ENCODE assay signal across 1 cellular context in genomic region chr17:80191720-80192265, GRCh38.
TF ChIP-seq lines count a peak whose summit lies in the region.

No MANE protein-coding gene starts in this region.

TF ChIP-seq in HepG2, 621 proteins besides CTCF, POLR2A, EP300 and RAD21:
- TF ChIP-seq ZBTB4 (CRISPR knock-in tag; IDR thresholded peaks at IDR 0.05; ENCODE audit: borderline replicate concordance) (no peak), ZSCAN29 (CRISPR knock-in tag; conservative IDR thresholded peaks at IDR 0.05) (no peak), SP5 (CRISPR knock-in tag; IDR thresholded peaks at IDR 0.05; ENCODE audit: borderline replicate concordance, low read depth) (no peak), GZF1 (CRISPR knock-in tag; IDR thresholded peaks at IDR 0.05) (no peak), BCL6 (CRISPR knock-in tag; IDR thresholded peaks at IDR 0.05) (peak; percentile 52; the same call in 1 of the 2 replicates), ZNF430 (CRISPR knock-in tag; IDR thresholded peaks at IDR 0.05) (0 out of 2 replicates have a peak, but pooled peaks have one; percentile 37), ZNF605 (CRISPR knock-in tag; IDR thresholded peaks at IDR 0.05) (0 out of 2 replicates have a peak, but pooled peaks have one; percentile 52)
